Comparison of ENCODE assay signal across 11 cellular contexts in the genomic region with DNA sequence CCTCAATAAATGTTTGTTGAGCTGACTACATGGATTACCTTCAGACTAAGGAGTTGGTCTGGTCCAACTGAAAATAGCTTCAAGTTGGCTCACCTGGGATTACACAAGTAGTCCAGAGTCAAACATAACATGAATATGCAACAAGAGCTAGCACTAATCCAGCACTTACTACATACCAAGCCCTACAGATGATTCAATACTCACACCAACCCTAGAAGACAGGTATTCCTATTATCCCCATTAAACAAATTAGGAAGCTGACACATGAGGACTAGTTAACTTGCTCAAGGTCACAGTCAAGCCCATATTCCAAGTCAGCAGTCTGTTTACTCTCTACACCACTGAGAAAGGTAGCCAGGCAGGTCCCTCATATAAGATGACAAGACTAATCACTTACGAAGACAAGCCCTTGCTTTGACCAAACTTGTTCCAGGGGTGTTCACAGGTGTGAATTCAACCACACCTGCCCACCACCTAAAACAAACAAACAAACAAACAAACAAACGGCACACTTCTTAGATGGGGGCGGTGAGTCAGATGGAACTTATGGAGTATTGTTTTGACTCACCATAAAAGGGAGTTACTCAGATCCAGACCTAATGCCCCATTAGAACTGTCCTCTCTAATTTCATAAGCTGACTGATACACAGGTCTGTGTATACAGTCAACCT. TPM values are rescaled to one million over a fixed set of nuclear protein-coding genes. Genes with fewer than 3 reads are reported as not detected.
DNase-seq lines count a peak whose midpoint lies in the region; ATAC-seq and TF ChIP-seq lines count a peak whose summit lies in the region.
"Had no signal": no experiment of that assay in that cellular context is flagged by ENCODE, and none has a peak within 500 bp of the region (broad histone marks: within the 10 kb centered on the region; RNA-seq: fewer than 3 reads in every experiment).

No MANE protein-coding gene starts in this region.

- no peak for DNase-seq in activated T-cell treated with anti-CD3 and anti-CD28 coated beads, Interleukin-2, amount 50 U/mL, for 72 hours
- DNase-seq in activated T-cell treated with anti-CD3 and anti-CD28 coated beads, Interleukin-2, amount 50 U/mL, for 48 hours, result no peak
- DNase-seq in stimulated activated naive CD8-positive, alpha-beta T cell treated with anti-CD3 and anti-CD28 coated beads, Interleukin-15, amount 100 ng/mL, for 72 hours, result no peak
- DNase-seq in GM10266 (ENCODE audit: extremely low spot score), result no peak
- no peak for DNase-seq in mesenchymal stem cell
- no peak for DNase-seq in mesendoderm
- DNase-seq: stimulated activated CD4-positive, alpha-beta T cell treated with anti-CD3 and anti-CD28 coated beads, Interleukin-12 subunit alpha, Interleukin-12 subunit beta, amount 100 ng/mL, for 4 hours; T1000 had no signal

- no peak overlapping the region for H2BK12ac ChIP-seq in mesenchymal stem cell (ENCODE audit: low read length in 2 of 2)

- H3K14ac ChIP-seq in mesenchymal stem cell (ENCODE audit: low read length in 2 of 2), result no peak overlapping the region

- peaks cover 65% of the 10 kb centered on the region for H3K4me1 Mint-ChIP-seq in activated T-cell treated with anti-CD3 and anti-CD28 coated beads, Interleukin-2, amount 50 U/mL, for 72 hours (ENCODE audit: low read depth)
- H3K4me1 Mint-ChIP-seq in activated T-helper 17 cell treated with anti-CD3 and anti-CD28 coated beads, Interleukin-2, amount 50 U/mL, for 72 hours, result peaks cover 54% of the 10 kb centered on the region
- H3K4me1 Mint-ChIP-seq in stimulated activated naive CD8-positive, alpha-beta T cell treated with anti-CD3 and anti-CD28 coated beads, Interleukin-15, amount 100 ng/mL, for 72 hours, result peaks cover 70% of the 10 kb centered on the region

- peak; percentile 30 to 57 for ATAC-seq in activated T-cell treated with anti-CD3 and anti-CD28 coated beads, Interleukin-2, amount 50 U/mL, for 72 hours (replicated peaks in 1 of 2)
- ATAC-seq in HG03045 (IDR thresholded peaks at IDR 0.05; ENCODE audit: unreplicated experiment), result peak; percentile 63
- ATAC-seq in activated T-helper 17 cell treated with anti-CD3 and anti-CD28 coated beads, Interleukin-2, amount 50 U/mL, for 72 hours (replicated peaks), result peak; percentile 55
- ATAC-seq in stimulated activated naive CD8-positive, alpha-beta T cell treated with anti-CD3 and anti-CD28 coated beads, Interleukin-15, amount 100 ng/mL, for 72 hours, result peak; percentile 81

- H3K36me3 ChIP-seq in mesenchymal stem cell (ENCODE audit: control insufficient read depth in 1 of 2, insufficient read depth in 2 of 2, low read depth in 1 of 2, low read length in 2 of 2), result no peaks in the 10 kb centered on the region
- no peaks in the 10 kb centered on the region for H3K36me3 ChIP-seq in mesendoderm (ENCODE audit: control insufficient read depth, insufficient read depth, low read length)
- H3K36me3 ChIP-seq: vagina had no signal

- H2BK5ac ChIP-seq in mesenchymal stem cell (ENCODE audit: low read depth, low read length, poor library complexity, severe bottlenecking) (no peak overlapping the region), mesendoderm (ENCODE audit: low read length) (no peak overlapping the region)

- H3K9ac ChIP-seq in mesenchymal stem cell (ENCODE audit: low read length) (no peak overlapping the region), mesendoderm (ENCODE audit: low read length) (no peak overlapping the region)

- no peaks in the 10 kb centered on the region for H3K27me3 Mint-ChIP-seq in activated T-cell treated with anti-CD3 and anti-CD28 coated beads, Interleukin-2, amount 50 U/mL, for 72 hours (ENCODE audit: low read depth)
- H3K27me3 Mint-ChIP-seq in activated T-helper 17 cell treated with anti-CD3 and anti-CD28 coated beads, Interleukin-2, amount 50 U/mL, for 72 hours, result no peaks in the 10 kb centered on the region
- no peaks in the 10 kb centered on the region for H3K27me3 Mint-ChIP-seq in stimulated activated naive CD8-positive, alpha-beta T cell treated with anti-CD3 and anti-CD28 coated beads, Interleukin-15, amount 100 ng/mL, for 72 hours

- H2BK15ac ChIP-seq in mesenchymal stem cell (ENCODE audit: low read depth, poor library complexity, severe bottlenecking), result no peak overlapping the region
- H2BK15ac ChIP-seq in mesendoderm (replicated peaks; ENCODE audit: low read depth), result no peak overlapping the region

- no peak overlapping the region for H3K4ac ChIP-seq in mesenchymal stem cell (ENCODE audit: low read depth in 1 of 2, low read length in 2 of 2)
- H3K4ac ChIP-seq in mesendoderm (ENCODE audit: low read depth, low read length), result no peak overlapping the region

- H3K23ac ChIP-seq in mesenchymal stem cell (ENCODE audit: low read length in 2 of 2) (no peak overlapping the region), mesendoderm (ENCODE audit: low read length) (no peak overlapping the region)

- no peaks in the 10 kb centered on the region for H3K9me3 ChIP-seq in mesenchymal stem cell (ENCODE audit: control insufficient read depth, low read length)
- H3K9me3 ChIP-seq: vagina had no signal

- H3K4me1 ChIP-seq in mesenchymal stem cell (ENCODE audit: control insufficient read depth, insufficient read depth, low read depth, low read length) (peaks cover 1% of the 10 kb centered on the region), mesendoderm (ENCODE audit: control insufficient read depth, low read depth, low read length) (no peaks in the 10 kb centered on the region)

- H3K4me3 ChIP-seq in mesenchymal stem cell (ENCODE audit: insufficient read depth in 1 of 2, low read depth in 1 of 2, low read length in 2 of 2) (no peak overlapping the region), mesendoderm (ENCODE audit: low read length) (no peak overlapping the region)
- H3K4me3 ChIP-seq: vagina had no signal

- H3K4me3 Mint-ChIP-seq in activated T-cell treated with anti-CD3 and anti-CD28 coated beads, Interleukin-2, amount 50 U/mL, for 72 hours, result no peak overlapping the region
- H3K4me3 Mint-ChIP-seq in activated T-helper 17 cell treated with anti-CD3 and anti-CD28 coated beads, Interleukin-2, amount 50 U/mL, for 72 hours, result no peak overlapping the region
- no peak overlapping the region for H3K4me3 Mint-ChIP-seq in stimulated activated naive CD8-positive, alpha-beta T cell treated with anti-CD3 and anti-CD28 coated beads, Interleukin-15, amount 100 ng/mL, for 72 hours

- H3K9me3 Mint-ChIP-seq in activated T-cell treated with anti-CD3 and anti-CD28 coated beads, Interleukin-2, amount 50 U/mL, for 72 hours, result no peaks in the 10 kb centered on the region
- H3K9me3 Mint-ChIP-seq in activated T-helper 17 cell treated with anti-CD3 and anti-CD28 coated beads, Interleukin-2, amount 50 U/mL, for 72 hours, result no peaks in the 10 kb centered on the region
- H3K9me3 Mint-ChIP-seq in stimulated activated naive CD8-positive, alpha-beta T cell treated with anti-CD3 and anti-CD28 coated beads, Interleukin-15, amount 100 ng/mL, for 72 hours, result peaks cover 0 to 5% of the 10 kb centered on the region in 2 donors

- H3K27me3 ChIP-seq in mesenchymal stem cell (ENCODE audit: control insufficient read depth in 1 of 2, insufficient read depth in 1 of 2, low read length in 2 of 2) (no peaks in the 10 kb centered on the region), mesendoderm (ENCODE audit: insufficient read depth, low read length, poor library complexity) (no peaks in the 10 kb centered on the region)
- H3K27me3 ChIP-seq: vagina had no signal

- H3K56ac ChIP-seq in mesendoderm (ENCODE audit: low read length), result no peak overlapping the region

- WGBS in mesenchymal stem cell, result 81% methylated on average over 3 of the region's 3 CpGs
- no CpG with 5 or more reads among the region's 3 CpGs for WGBS in mesendoderm (ENCODE audit: extremely low coverage, insufficient coverage, low lambda C conversion rate)

- H3K79me1 ChIP-seq in mesenchymal stem cell (replicated peaks; ENCODE audit: low read length, poor library complexity, severe bottlenecking) (peaks cover 24% of the 10 kb centered on the region), mesendoderm (ENCODE audit: low read length) (peaks cover 19% of the 10 kb centered on the region)

- H4K8ac ChIP-seq in mesenchymal stem cell (ENCODE audit: low read length) (no peak overlapping the region), mesendoderm (ENCODE audit: low read depth, low read length) (no peak overlapping the region)

- H4K91ac ChIP-seq in mesenchymal stem cell (ENCODE audit: low read length), result no peak overlapping the region

- H2AK5ac ChIP-seq in mesenchymal stem cell (ENCODE audit: low read length, severe bottlenecking) (no peak overlapping the region), mesendoderm (ENCODE audit: low read length) (no peak overlapping the region)

- H3K79me2 ChIP-seq in mesendoderm (ENCODE audit: control insufficient read depth, insufficient read depth, low read length), result peaks cover 42% of the 10 kb centered on the region

- no peak overlapping the region for H2BK120ac ChIP-seq in mesenchymal stem cell (ENCODE audit: low read depth, low read length)
- H2BK120ac ChIP-seq in mesendoderm (ENCODE audit: low read depth, low read length), result no peak overlapping the region

- H3K27ac ChIP-seq in mesenchymal stem cell (ENCODE audit: low read length, poor library complexity, severe bottlenecking) (no peak overlapping the region), mesendoderm (ENCODE audit: low read depth, low read length) (no peak overlapping the region)
- H3K27ac ChIP-seq: vagina had no signal

- H3K27ac Mint-ChIP-seq in activated T-cell treated with anti-CD3 and anti-CD28 coated beads, Interleukin-2, amount 50 U/mL, for 72 hours, result peak overlapping the region; percentile 56
- no peak overlapping the region for H3K27ac Mint-ChIP-seq in activated T-helper 17 cell treated with anti-CD3 and anti-CD28 coated beads, Interleukin-2, amount 50 U/mL, for 72 hours
- H3K27ac Mint-ChIP-seq in stimulated activated naive CD8-positive, alpha-beta T cell treated with anti-CD3 and anti-CD28 coated beads, Interleukin-15, amount 100 ng/mL, for 72 hours, result peak overlapping the region in 1 of 2 donors; percentile 61

- TF ChIP-seq CTCF in GM10266 (IDR thresholded peaks at IDR 0.05; ENCODE audit: control insufficient read depth, insufficient read depth, low read depth, missing control alignments), result no peak

- no peaks in the 10 kb centered on the region for H3K36me3 Mint-ChIP-seq in activated T-cell treated with anti-CD3 and anti-CD28 coated beads, Interleukin-2, amount 50 U/mL, for 72 hours (ENCODE audit: insufficient read depth in 2 of 2)
- no peaks in the 10 kb centered on the region for H3K36me3 Mint-ChIP-seq in activated T-helper 17 cell treated with anti-CD3 and anti-CD28 coated beads, Interleukin-2, amount 50 U/mL, for 72 hours (ENCODE audit: low read depth)

- H3K4me2 ChIP-seq in mesenchymal stem cell (ENCODE audit: low read length, poor library complexity, severe bottlenecking) (no peak overlapping the region), mesendoderm (ENCODE audit: low read length) (no peak overlapping the region)

- H2AFZ ChIP-seq in mesenchymal stem cell (ENCODE audit: low read depth, low read length), result no peak overlapping the region

- no peak overlapping the region for H3K18ac ChIP-seq in mesenchymal stem cell (ENCODE audit: low read depth in 1 of 2, low read length in 2 of 2)
- no peak overlapping the region for H3K18ac ChIP-seq in mesendoderm (ENCODE audit: low read length)

- no peak overlapping the region for H4K5ac ChIP-seq in mesendoderm (ENCODE audit: low read length)

RNA-seq across cellular contexts. Expression of gene TMEM131, which starts 29.1 kb away (rescaled TPM):
- 10 to 100 TPM; 40.3 to 40.5 TPM for total RNA-seq in activated T-cell treated with anti-CD3 and anti-CD28 coated beads, Interleukin-2, amount 50 U/mL, for 72 hours
- 10 to 100 TPM; 32.0 to 36.4 TPM for total RNA-seq in activated T-helper 17 cell treated with anti-CD3 and anti-CD28 coated beads, Interleukin-2, amount 50 U/mL, for 72 hours
- polyA plus RNA-seq in mesenchymal stem cell (2013, experiment 1 of 2), result 35.4 TPM
- 35.0 TPM for polyA plus RNA-seq in mesenchymal stem cell (2013, experiment 2 of 2)
- polyA plus RNA-seq in mesendoderm (2013, experiment 1 of 2), result 24.4 TPM
- polyA plus RNA-seq in mesendoderm (2013, experiment 2 of 2), result 22.9 TPM
